In the genomic region with DNA sequence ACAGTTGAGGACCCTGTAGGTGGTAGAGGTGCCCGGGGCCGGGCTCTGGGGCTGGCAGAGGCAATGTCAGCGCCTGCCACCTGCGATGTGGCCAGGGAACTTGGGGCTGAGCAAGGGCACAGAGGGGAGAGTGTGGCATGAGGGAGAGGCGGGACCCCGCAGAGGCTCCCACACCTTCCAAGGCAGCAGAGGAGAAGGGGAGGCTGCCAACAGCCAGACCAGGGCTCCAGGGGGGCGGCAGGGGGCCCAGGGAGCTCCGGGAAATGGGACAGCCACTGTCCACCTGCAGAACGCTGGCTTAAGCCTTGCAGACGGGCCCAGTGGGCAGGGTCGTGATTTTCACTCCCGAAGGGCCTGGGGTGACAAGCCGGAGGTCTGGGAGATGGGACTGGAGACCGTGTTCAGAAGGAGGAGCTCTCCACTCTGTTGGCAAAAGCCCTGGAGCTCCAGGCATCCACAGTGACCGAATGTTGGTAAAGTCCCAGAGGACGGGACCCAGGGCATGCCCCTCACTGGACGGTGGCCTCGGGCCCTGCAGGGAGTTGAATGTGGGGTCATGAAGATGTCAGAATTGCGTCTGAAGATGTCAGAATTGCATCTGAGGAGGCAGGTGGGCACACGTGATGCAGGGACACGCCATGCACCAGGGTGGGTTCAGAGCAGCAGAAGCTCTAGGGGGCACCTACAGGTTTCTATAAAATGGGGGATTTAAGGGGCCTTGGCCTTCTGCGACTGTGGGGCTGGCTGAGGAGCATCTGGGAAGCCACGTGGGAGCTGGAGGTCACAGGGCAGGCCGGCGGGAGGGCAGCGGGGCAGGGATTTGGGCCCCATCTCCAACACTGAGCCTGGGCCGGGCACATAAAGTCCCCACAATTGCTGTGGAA, we compare ENCODE assay signal across 8 cellular contexts. TPM values are rescaled to one million over a fixed set of nuclear protein-coding genes. Genes with fewer than 3 reads are reported as not detected.
DNase-seq lines count a peak whose midpoint lies in the region; ATAC-seq and TF ChIP-seq lines count a peak whose summit lies in the region.

No MANE protein-coding gene starts in this region.

- H3K23ac ChIP-seq in neuronal stem cell (ENCODE audit: low read depth, low read length, poor library complexity): peak overlapping the region; percentile 90

- H3K9me3 ChIP-seq in Loucy (ENCODE audit: insufficient read depth, low read depth, low read length) (no peaks in the 10 kb centered on the region), neuronal stem cell (replicated peaks in 1 of 2; ENCODE audit: control insufficient read depth in 2 of 2, insufficient read depth in 1 of 2, low read depth in 1 of 2, low read length in 2 of 2) (no peaks in the 10 kb centered on the region)

- H3K36me3 ChIP-seq in Loucy (ENCODE audit: insufficient read depth, low read length) (no peaks in the 10 kb centered on the region), neuronal stem cell (replicated peaks in 1 of 2; ENCODE audit: control insufficient read depth in 2 of 2, insufficient read depth in 2 of 2, low read length in 2 of 2) (no peaks in the 10 kb centered on the region)

- H3K79me2 ChIP-seq in Loucy (ENCODE audit: insufficient read depth, low read length): peaks cover 10% of the 10 kb centered on the region; the same call in 1 of the 2 replicates

- peak overlapping the region; percentile 63 for H2BK5ac ChIP-seq in neuronal stem cell (ENCODE audit: low read length)

- WGBS in neuronal stem cell (ENCODE audit: extremely low coverage in 2 of 2, insufficient read length in 2 of 2, insufficient replicate concordance in 1 of 2), 2 donors: no CpG with 5 or more reads among the region's 27 CpGs

- no peak overlapping the region for H4K91ac ChIP-seq in neuronal stem cell (ENCODE audit: low read depth, low read length, poor library complexity)

- no peak for TF ChIP-seq POLR2A in GM18505 (IDR thresholded peaks at IDR 0.05; ENCODE audit: borderline replicate concordance, extremely low read depth, insufficient read depth, insufficient read length)

- peaks cover 3% of the 10 kb centered on the region for H4K20me1 ChIP-seq in Loucy (ENCODE audit: insufficient read depth, low read length, poor library complexity, severe bottlenecking)

- H3K4ac ChIP-seq in neuronal stem cell (ENCODE audit: low read length): no peak overlapping the region

- ATAC-seq in GM18519 (IDR thresholded peaks at IDR 0.05; ENCODE audit: low FRiP score, unreplicated experiment) (no peak), HG03378 (IDR thresholded peaks at IDR 0.05; ENCODE audit: unreplicated experiment) (no peak), GM18505 (IDR thresholded peaks at IDR 0.05; ENCODE audit: unreplicated experiment) (no peak)

- H3K9ac ChIP-seq in Loucy (ENCODE audit: low read depth, low read length, poor library complexity, severe bottlenecking) (peak overlapping the region; percentile 93), neuronal stem cell (ENCODE audit: low read depth, low read length, poor library complexity) (peak overlapping the region; percentile 36)

- H2BK15ac ChIP-seq in neuronal stem cell (ENCODE audit: low read length): peak overlapping the region; percentile 95

- no peak overlapping the region for H4K8ac ChIP-seq in neuronal stem cell (ENCODE audit: low read depth, low read length)

- DNase-seq in AG20443 (ENCODE audit: low spot score): peak; percentile 8
- DNase-seq in caudate nucleus (lab: John Stamatoyannopoulos, UW): no peak
- DNase-seq in neuronal stem cell (ENCODE audit: low spot score): no peak
- no peak for DNase-seq in hepatic stellate cell (ENCODE audit: low spot score)

- H3K27ac ChIP-seq in caudate nucleus (ENCODE audit: low read depth, low read length): peak overlapping the region; percentile 70
- no peak overlapping the region for H3K27ac ChIP-seq in neuronal stem cell (replicated peaks; ENCODE audit: low read length)

- H2AFZ ChIP-seq in Loucy (ENCODE audit: low read length) (peak overlapping the region; percentile 58; the same call in 1 of the 2 replicates), neuronal stem cell (ENCODE audit: low read length) (peak overlapping the region; percentile 57)

- no peaks in the 10 kb centered on the region for H3K27me3 ChIP-seq in Loucy (ENCODE audit: insufficient read depth, low read length, poor library complexity, severe bottlenecking)
- peaks cover 0 to 7% (median 2%) of the 10 kb centered on the region in 3 experiments for H3K27me3 ChIP-seq in neuronal stem cell (ENCODE audit: control insufficient read depth in 3 of 3, insufficient read depth in 3 of 3, low read depth in 1 of 3, low read length in 3 of 3)

- no peak for TF ChIP-seq CTCF in Loucy (conservative IDR thresholded peaks at IDR 0.05; ENCODE audit: low read length)

- peak overlapping the region; percentile 51 for H2BK120ac ChIP-seq in neuronal stem cell (ENCODE audit: low read depth, low read length)

- H3K18ac ChIP-seq in neuronal stem cell (ENCODE audit: low read length): peak overlapping the region; percentile 36

- H3K4me2 ChIP-seq in Loucy (ENCODE audit: low read depth, low read length, poor library complexity, severe bottlenecking): peak overlapping the region; percentile 99
- peak overlapping the region; percentile 3 for H3K4me2 ChIP-seq in neuronal stem cell (ENCODE audit: insufficient read depth, low read length, poor library complexity, severe bottlenecking)

- no peak overlapping the region for H2BK12ac ChIP-seq in neuronal stem cell (ENCODE audit: low read length)

- peaks cover under 1% of the 10 kb centered on the region for H3K79me1 ChIP-seq in neuronal stem cell (ENCODE audit: low read depth, low read length)

- H3K9me2 ChIP-seq in Loucy (replicated peaks; ENCODE audit: low read depth, low read length): no peaks in the 10 kb centered on the region

- no peak overlapping the region for H3K14ac ChIP-seq in neuronal stem cell (ENCODE audit: low read length)

- H3K4me1 ChIP-seq in Loucy (ENCODE audit: insufficient read depth, low read length, poor library complexity, severe bottlenecking) (peaks cover 80% of the 10 kb centered on the region), neuronal stem cell (ENCODE audit: control insufficient read depth in 2 of 2, insufficient read depth in 1 of 2, low read depth in 1 of 2, low read length in 2 of 2) (peaks cover 10 to 14% of the 10 kb centered on the region in 2 donors)

- peak overlapping the region; percentile 93 for H2AK5ac ChIP-seq in neuronal stem cell (ENCODE audit: low read depth, low read length)

- peaks cover 13% of the 10 kb centered on the region for H3F3A ChIP-seq in Loucy (ENCODE audit: low read depth)

- peak overlapping the region; percentile 81 for H3K4me3 ChIP-seq in Loucy (ENCODE audit: low read length, poor library complexity, severe bottlenecking)
- H3K4me3 ChIP-seq in neuronal stem cell (ENCODE audit: low read length in 2 of 2): no peak overlapping the region

RNA-seq across cellular contexts. Expression of a gene that starts 18.6 kb away (rescaled TPM):
- 1.5 TPM for polyA plus RNA-seq in neuronal stem cell (2013, experiment 1 of 2)
- polyA plus RNA-seq in neuronal stem cell (2013, experiment 2 of 2): 1.5 TPM

RNA-seq across cellular contexts. Expression of a gene that starts 25.3 kb away (rescaled TPM):
- polyA plus RNA-seq in neuronal stem cell (2013, experiment 1 of 2): 70.3 TPM
- 72.1 TPM for polyA plus RNA-seq in neuronal stem cell (2013, experiment 2 of 2)

RNA-seq across cellular contexts. Expression of a gene that starts 34.8 kb away (rescaled TPM):
- 0.39 TPM for polyA plus RNA-seq in neuronal stem cell (2013, experiment 1 of 2)
- polyA plus RNA-seq in neuronal stem cell (2013, experiment 2 of 2): 0.65 TPM
